In genomic region chr5:123875444-123876264, GRCh38 we compare ENCODE assay signal across 10 cellular contexts.
DNase-seq lines count a peak whose midpoint lies in the region; ATAC-seq and TF ChIP-seq lines count a peak whose summit lies in the region.
"Had no signal": no experiment of that assay in that cellular context is flagged by ENCODE, and none has a peak within 500 bp of the region (broad histone marks: within the 10 kb centered on the region; RNA-seq: fewer than 3 reads in every experiment).

No MANE protein-coding gene starts in this region.

- H3K9me3 ChIP-seq in ES-I3 (ENCODE audit: control insufficient read depth, insufficient read depth, low read length) (no peaks in the 10 kb centered on the region), upper lobe of right lung (no peaks in the 10 kb centered on the region)

- H3K4me1 Mint-ChIP-seq in neural crest cell, result peaks cover 72% of the 10 kb centered on the region
- no peaks in the 10 kb centered on the region for H3K4me1 Mint-ChIP-seq in activated naive CD8-positive, alpha-beta T cell treated with anti-CD3 and anti-CD28 coated beads, Interleukin-2, amount 50 U/mL, for 24 hours
- H3K4me1 Mint-ChIP-seq: stimulated activated effector memory CD8-positive, alpha-beta T cell treated with anti-CD3 and anti-CD28 coated beads, Interleukin-12 subunit alpha, Interleukin-12 subunit beta, amount 100 ng/mL, for 72 hours had no signal

- H3K36me3 Mint-ChIP-seq in neural crest cell (ENCODE audit: low read depth), result no peaks in the 10 kb centered on the region
- no peaks in the 10 kb centered on the region for H3K36me3 Mint-ChIP-seq in activated naive CD8-positive, alpha-beta T cell treated with anti-CD3 and anti-CD28 coated beads, Interleukin-2, amount 50 U/mL, for 24 hours (ENCODE audit: low read depth)
- H3K36me3 Mint-ChIP-seq: stimulated activated effector memory CD8-positive, alpha-beta T cell treated with anti-CD3 and anti-CD28 coated beads, Interleukin-12 subunit alpha, Interleukin-12 subunit beta, amount 100 ng/mL, for 72 hours had no signal

- H3K36me3 ChIP-seq in ES-I3 (ENCODE audit: insufficient read depth, low read length) (no peaks in the 10 kb centered on the region), upper lobe of right lung (no peaks in the 10 kb centered on the region)

- intact Hi-C loops in upper lobe of right lung (cut with DNase I), result no loop called here

- DNase-seq in NCI-H774 (lab: John Stamatoyannopoulos, UW) (peak; percentile 36), glomerular visceral epithelial cell (ENCODE audit: extremely low spot score) (peak; percentile 62), neural crest cell (ENCODE audit: low read depth, low spot score) (peak; percentile 47), upper lobe of right lung (no peak), T-helper 2 cell (no peak)
- DNase-seq in activated naive CD8-positive, alpha-beta T cell treated with anti-CD3 and anti-CD28 coated beads, Interleukin-2, amount 50 U/mL, for 24 hours, result no peak
- DNase-seq: Karpas-422 had no signal

- H3K4me1 ChIP-seq in ES-I3 (ENCODE audit: insufficient read depth, low read length), result peaks cover 55% of the 10 kb centered on the region
- peaks cover 11% of the 10 kb centered on the region for H3K4me1 ChIP-seq in upper lobe of right lung

- TF ChIP-seq CTCF in neural crest cell (conservative IDR thresholded peaks at IDR 0.05) (no peak), upper lobe of right lung (IDR thresholded peaks at IDR 0.05) (no peak)

- no peak overlapping the region for H3K4me3 ChIP-seq in upper lobe of right lung

- H3K27me3 ChIP-seq in upper lobe of right lung, result no peaks in the 10 kb centered on the region

- H3K4me3 Mint-ChIP-seq in neural crest cell, result peak overlapping the region; percentile 89
- H3K4me3 Mint-ChIP-seq in activated naive CD8-positive, alpha-beta T cell treated with anti-CD3 and anti-CD28 coated beads, Interleukin-2, amount 50 U/mL, for 24 hours, result no peak overlapping the region
- H3K4me3 Mint-ChIP-seq: stimulated activated effector memory CD8-positive, alpha-beta T cell treated with anti-CD3 and anti-CD28 coated beads, Interleukin-12 subunit alpha, Interleukin-12 subunit beta, amount 100 ng/mL, for 72 hours had no signal

- H3K27ac ChIP-seq in upper lobe of right lung, result no peak overlapping the region

- H3K9ac ChIP-seq in ES-I3 (ENCODE audit: low read depth, low read length), result peak overlapping the region; percentile 35

- no peak for ATAC-seq in upper lobe of right lung
- no peak for ATAC-seq in activated naive CD8-positive, alpha-beta T cell treated with anti-CD3 and anti-CD28 coated beads, Interleukin-2, amount 50 U/mL, for 24 hours
- no peak for ATAC-seq in GM21619 (IDR thresholded peaks at IDR 0.05; ENCODE audit: unreplicated experiment)
- ATAC-seq: stimulated activated effector memory CD8-positive, alpha-beta T cell treated with anti-CD3 and anti-CD28 coated beads, Interleukin-12 subunit alpha, Interleukin-12 subunit beta, amount 100 ng/mL, for 72 hours had no signal

- no peaks in the 10 kb centered on the region for H3K9me3 Mint-ChIP-seq in neural crest cell
- no peaks in the 10 kb centered on the region for H3K9me3 Mint-ChIP-seq in activated naive CD8-positive, alpha-beta T cell treated with anti-CD3 and anti-CD28 coated beads, Interleukin-2, amount 50 U/mL, for 24 hours

- H3K27me3 Mint-ChIP-seq in neural crest cell (ENCODE audit: low read depth), result no peaks in the 10 kb centered on the region
- H3K27me3 Mint-ChIP-seq in activated naive CD8-positive, alpha-beta T cell treated with anti-CD3 and anti-CD28 coated beads, Interleukin-2, amount 50 U/mL, for 24 hours, result no peaks in the 10 kb centered on the region

- H3K27ac Mint-ChIP-seq in neural crest cell (ENCODE audit: unreplicated experiment), result peak overlapping the region; percentile 99
- no peak overlapping the region for H3K27ac Mint-ChIP-seq in activated naive CD8-positive, alpha-beta T cell treated with anti-CD3 and anti-CD28 coated beads, Interleukin-2, amount 50 U/mL, for 24 hours
- H3K27ac Mint-ChIP-seq: stimulated activated effector memory CD8-positive, alpha-beta T cell treated with anti-CD3 and anti-CD28 coated beads, Interleukin-12 subunit alpha, Interleukin-12 subunit beta, amount 100 ng/mL, for 72 hours had no signal

Comparison
In these comparisons a context has a peak if more than half of its experiments do, and no peak if none do; other contexts are left out.
1. DNase-seq: peak in NCI-H774 (single experiment), glomerular visceral epithelial cell (single experiment) and neural crest cell (single experiment); none in upper lobe of right lung (single experiment), T-helper 2 cell (0 of 5) and activated naive CD8-positive, alpha-beta T cell treated with anti-CD3 and anti-CD28 coated beads, Interleukin-2, amount 50 U/mL, for 24 hours (single experiment).